ENCODE assay signal across 1 cellular context in the genomic region with DNA sequence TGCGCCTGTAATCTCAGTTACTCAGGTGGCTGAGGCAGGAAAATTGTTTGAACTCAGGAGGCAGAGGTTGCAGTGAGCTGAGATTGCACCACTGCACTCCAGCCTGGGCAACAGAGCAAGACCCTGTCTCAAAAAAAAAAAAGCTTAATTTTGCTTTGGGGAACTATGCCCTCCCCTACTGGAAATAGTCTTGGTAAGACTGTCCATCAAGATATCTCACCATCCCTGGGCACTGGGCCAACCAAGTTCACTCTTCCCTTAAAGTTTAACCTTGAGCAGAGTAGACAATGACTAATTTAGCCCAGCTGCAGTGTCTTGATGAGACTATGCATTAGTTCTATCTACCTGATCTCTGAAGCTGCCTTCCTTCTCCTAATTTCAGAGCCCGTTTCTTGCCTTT.
TF ChIP-seq lines count a peak whose summit lies in the region.

No MANE protein-coding gene starts in this region.

TF ChIP-seq in K562, 482 proteins besides CTCF, POLR2A, EP300 and RAD21 (continued from another document and continues in another):
- TF ChIP-seq, protein P1, sequence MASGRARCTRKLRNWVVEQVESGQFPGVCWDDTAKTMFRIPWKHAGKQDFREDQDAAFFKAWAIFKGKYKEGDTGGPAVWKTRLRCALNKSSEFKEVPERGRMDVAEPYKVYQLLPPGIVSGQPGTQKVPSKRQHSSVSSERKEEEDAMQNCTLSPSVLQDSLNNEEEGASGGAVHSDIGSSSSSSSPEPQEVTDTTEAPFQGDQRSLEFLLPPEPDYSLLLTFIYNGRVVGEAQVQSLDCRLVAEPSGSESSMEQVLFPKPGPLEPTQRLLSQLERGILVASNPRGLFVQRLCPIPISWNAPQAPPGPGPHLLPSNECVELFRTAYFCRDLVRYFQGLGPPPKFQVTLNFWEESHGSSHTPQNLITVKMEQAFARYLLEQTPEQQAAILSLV (tag; IDR thresholded peaks at IDR 0.05): no peak
- TF ChIP-seq MAFK (IDR thresholded peaks at IDR 0.05; ENCODE audit: low read length): no peak
- TF ChIP-seq HNRNPUL1 (IDR thresholded peaks at IDR 0.05; ENCODE audit: low read length): no peak
- peak; percentile 69; the same call in 1 of the 2 replicates for TF ChIP-seq ZNF384 (IDR thresholded peaks at IDR 0.05; ENCODE audit: low read depth, low read length)
- no peak for TF ChIP-seq PHF8 (IDR thresholded peaks at IDR 0.05; ENCODE audit: borderline replicate concordance, low read length)
- TF ChIP-seq TBL1XR1 (IDR thresholded peaks at IDR 0.05; ENCODE audit: low read length in 2 of 2): no peak
- no peak for TF ChIP-seq JUNB (CRISPR knock-in tag; conservative IDR thresholded peaks at IDR 0.05)
- no peak for TF ChIP-seq TARDBP (IDR thresholded peaks at IDR 0.05)
- TF ChIP-seq L3MBTL2 (IDR thresholded peaks at IDR 0.05): no peak
- no peak for TF ChIP-seq ZNF668 (CRISPR knock-in tag; IDR thresholded peaks at IDR 0.05)
- TF ChIP-seq CSDE1 (IDR thresholded peaks at IDR 0.05): no peak
- TF ChIP-seq CHD2 (IDR thresholded peaks at IDR 0.05; ENCODE audit: low read depth, low read length): no peak
- TF ChIP-seq, protein P2, sequence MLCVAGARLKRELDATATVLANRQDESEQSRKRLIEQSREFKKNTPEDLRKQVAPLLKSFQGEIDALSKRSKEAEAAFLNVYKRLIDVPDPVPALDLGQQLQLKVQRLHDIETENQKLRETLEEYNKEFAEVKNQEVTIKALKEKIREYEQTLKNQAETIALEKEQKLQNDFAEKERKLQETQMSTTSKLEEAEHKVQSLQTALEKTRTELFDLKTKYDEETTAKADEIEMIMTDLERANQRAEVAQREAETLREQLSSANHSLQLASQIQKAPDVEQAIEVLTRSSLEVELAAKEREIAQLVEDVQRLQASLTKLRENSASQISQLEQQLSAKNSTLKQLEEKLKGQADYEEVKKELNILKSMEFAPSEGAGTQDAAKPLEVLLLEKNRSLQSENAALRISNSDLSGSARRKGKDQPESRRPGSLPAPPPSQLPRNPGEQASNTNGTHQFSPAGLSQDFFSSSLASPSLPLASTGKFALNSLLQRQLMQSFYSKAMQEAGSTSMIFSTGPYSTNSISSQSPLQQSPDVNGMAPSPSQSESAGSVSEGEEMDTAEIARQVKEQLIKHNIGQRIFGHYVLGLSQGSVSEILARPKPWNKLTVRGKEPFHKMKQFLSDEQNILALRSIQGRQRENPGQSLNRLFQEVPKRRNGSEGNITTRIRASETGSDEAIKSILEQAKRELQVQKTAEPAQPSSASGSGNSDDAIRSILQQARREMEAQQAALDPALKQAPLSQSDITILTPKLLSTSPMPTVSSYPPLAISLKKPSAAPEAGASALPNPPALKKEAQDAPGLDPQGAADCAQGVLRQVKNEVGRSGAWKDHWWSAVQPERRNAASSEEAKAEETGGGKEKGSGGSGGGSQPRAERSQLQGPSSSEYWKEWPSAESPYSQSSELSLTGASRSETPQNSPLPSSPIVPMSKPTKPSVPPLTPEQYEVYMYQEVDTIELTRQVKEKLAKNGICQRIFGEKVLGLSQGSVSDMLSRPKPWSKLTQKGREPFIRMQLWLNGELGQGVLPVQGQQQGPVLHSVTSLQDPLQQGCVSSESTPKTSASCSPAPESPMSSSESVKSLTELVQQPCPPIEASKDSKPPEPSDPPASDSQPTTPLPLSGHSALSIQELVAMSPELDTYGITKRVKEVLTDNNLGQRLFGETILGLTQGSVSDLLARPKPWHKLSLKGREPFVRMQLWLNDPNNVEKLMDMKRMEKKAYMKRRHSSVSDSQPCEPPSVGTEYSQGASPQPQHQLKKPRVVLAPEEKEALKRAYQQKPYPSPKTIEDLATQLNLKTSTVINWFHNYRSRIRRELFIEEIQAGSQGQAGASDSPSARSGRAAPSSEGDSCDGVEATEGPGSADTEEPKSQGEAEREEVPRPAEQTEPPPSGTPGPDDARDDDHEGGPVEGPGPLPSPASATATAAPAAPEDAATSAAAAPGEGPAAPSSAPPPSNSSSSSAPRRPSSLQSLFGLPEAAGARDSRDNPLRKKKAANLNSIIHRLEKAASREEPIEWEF (CRISPR knock-in tag; IDR thresholded peaks at IDR 0.05): no peak
- no peak for TF ChIP-seq MXI1 (IDR thresholded peaks at IDR 0.05; ENCODE audit: low read depth, low read length)
- no peak for TF ChIP-seq MIER1 (IDR thresholded peaks at IDR 0.05; ENCODE audit: low read depth)
- TF ChIP-seq, protein P3, sequence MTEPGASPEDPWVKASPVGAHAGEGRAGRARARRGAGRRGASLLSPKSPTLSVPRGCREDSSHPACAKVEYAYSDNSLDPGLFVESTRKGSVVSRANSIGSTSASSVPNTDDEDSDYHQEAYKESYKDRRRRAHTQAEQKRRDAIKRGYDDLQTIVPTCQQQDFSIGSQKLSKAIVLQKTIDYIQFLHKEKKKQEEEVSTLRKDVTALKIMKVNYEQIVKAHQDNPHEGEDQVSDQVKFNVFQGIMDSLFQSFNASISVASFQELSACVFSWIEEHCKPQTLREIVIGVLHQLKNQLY (CRISPR knock-in tag; conservative IDR thresholded peaks at IDR 0.05): no peak
- TF ChIP-seq STAG1 (CRISPR knock-in tag; IDR thresholded peaks at IDR 0.05; ENCODE audit: borderline replicate concordance): no peak
- TF ChIP-seq SMC3 (conservative IDR thresholded peaks at IDR 0.05; ENCODE audit: insufficient read depth, low read depth, low read length): no peak
- peak; percentile 75; the same call in 1 of the 2 replicates for TF ChIP-seq ZNF24 (IDR thresholded peaks at IDR 0.05)
- TF ChIP-seq HDAC2 (IDR thresholded peaks at IDR 0.05): no peak
- TF ChIP-seq, protein P4, sequence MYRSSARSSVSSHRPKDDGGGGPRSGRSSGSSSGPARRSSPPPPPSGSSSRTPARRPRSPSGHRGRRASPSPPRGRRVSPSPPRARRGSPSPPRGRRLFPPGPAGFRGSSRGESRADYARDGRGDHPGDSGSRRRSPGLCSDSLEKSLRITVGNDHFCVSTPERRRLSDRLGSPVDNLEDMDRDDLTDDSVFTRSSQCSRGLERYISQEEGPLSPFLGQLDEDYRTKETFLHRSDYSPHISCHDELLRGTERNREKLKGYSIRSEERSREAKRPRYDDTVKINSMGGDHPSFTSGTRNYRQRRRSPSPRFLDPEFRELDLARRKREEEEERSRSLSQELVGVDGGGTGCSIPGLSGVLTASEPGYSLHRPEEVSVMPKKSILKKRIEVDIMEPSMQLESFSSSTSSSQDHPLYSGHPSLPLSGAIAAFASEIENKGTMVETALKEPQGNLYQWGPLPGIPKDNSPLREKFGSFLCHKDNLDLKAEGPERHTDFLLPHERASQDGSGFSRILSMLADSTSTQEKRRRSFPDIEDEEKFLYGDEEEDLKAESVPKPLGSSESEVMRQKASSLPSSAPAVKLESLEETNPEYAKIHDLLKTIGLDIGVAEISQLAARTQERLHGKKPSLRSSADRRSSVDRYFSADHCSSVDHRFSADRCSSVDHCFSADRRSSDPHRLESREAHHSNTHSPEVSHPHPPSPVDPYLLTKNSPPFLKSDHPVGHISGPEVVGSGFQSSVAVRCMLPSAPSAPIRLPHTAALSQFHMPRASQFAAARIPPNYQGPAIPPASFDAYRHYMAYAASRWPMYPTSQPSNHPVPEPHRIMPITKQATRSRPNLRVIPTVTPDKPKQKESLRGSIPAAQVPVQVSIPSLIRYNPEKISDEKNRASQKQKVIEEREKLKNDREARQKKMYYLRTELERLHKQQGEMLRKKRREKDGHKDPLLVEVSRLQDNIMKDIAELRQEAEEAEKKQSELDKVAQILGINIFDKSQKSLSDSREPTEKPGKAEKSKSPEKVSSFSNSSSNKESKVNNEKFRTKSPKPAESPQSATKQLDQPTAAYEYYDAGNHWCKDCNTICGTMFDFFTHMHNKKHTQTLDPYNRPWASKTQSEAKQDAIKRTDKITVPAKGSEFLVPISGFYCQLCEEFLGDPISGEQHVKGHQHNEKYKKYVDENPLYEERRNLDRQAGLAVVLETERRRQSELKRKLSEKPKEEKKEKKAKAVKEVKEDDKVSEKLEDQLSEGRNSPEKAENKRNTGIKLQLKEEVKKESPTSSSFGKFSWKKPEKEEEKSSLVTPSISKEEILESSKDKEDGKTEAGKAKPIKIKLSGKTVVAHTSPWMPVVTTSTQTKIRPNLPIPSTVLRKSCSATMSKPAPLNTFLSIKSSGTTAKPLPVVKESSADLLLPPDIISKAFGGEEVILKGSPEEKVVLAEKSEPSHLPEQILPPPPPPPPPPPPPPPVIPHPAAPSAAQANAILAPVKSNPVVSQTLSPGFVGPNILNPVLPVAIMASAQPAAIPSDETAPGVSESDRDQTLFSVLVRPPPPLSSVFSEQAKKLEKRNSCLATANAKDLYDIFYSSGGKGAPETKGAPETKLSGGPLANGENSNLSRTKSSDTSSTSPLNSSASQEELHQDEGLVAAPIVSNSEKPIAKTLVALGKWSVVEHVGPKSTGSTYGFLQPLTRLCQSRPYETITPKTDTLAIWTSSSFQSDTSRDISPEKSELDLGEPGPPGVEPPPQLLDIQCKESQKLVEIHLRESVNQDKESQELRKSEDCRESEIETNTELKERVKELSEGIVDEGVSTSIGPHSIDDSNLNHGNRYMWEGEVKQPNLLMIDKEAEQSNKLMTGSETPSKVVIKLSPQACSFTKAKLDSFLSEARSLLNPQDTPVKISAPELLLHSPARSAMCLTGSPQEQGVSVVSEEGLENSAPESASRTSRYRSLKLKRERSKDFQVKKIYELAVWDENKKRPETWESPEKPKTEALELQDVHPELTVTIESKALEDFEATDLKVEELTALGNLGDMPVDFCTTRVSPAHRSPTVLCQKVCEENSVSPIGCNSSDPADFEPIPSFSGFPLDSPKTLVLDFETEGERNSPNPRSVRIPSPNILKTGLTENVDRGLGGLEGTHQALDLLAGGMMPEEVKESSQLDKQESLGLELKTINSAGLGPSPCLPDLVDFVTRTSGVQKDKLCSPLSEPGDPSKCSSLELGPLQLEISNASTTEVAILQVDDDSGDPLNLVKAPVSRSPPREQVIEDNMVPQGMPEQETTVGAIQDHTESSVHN (IDR thresholded peaks at IDR 0.05; ENCODE audit: borderline replicate concordance in 1 of 2, low read depth in 1 of 2): no peak
- no peak for TF ChIP-seq MBD2 (IDR thresholded peaks at IDR 0.05; ENCODE audit: borderline replicate concordance, low read depth)
- no peak for TF ChIP-seq BACH1 (tag; IDR thresholded peaks at IDR 0.05)
- TF ChIP-seq MCM2 (IDR thresholded peaks at IDR 0.05; ENCODE audit: low read depth): no peak
- no peak; the same call in 1 of the 2 replicates for TF ChIP-seq BCOR (IDR thresholded peaks at IDR 0.05)
- TF ChIP-seq, protein P5, sequence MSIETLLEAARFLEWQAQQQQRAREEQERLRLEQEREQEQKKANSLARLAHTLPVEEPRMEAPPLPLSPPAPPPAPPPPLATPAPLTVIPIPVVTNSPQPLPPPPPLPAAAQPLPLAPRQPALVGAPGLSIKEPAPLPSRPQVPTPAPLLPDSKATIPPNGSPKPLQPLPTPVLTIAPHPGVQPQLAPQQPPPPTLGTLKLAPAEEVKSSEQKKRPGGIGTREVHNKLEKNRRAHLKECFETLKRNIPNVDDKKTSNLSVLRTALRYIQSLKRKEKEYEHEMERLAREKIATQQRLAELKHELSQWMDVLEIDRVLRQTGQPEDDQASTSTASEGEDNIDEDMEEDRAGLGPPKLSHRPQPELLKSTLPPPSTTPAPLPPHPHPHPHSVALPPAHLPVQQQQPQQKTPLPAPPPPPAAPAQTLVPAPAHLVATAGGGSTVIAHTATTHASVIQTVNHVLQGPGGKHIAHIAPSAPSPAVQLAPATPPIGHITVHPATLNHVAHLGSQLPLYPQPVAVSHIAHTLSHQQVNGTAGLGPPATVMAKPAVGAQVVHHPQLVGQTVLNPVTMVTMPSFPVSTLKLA (conservative IDR thresholded peaks at IDR 0.05): no peak
- TF ChIP-seq ELF4 (CRISPR knock-in tag; IDR thresholded peaks at IDR 0.05): no peak
- TF ChIP-seq KLF10 (CRISPR knock-in tag; IDR thresholded peaks at IDR 0.05): no peak
- TF ChIP-seq, protein P6, sequence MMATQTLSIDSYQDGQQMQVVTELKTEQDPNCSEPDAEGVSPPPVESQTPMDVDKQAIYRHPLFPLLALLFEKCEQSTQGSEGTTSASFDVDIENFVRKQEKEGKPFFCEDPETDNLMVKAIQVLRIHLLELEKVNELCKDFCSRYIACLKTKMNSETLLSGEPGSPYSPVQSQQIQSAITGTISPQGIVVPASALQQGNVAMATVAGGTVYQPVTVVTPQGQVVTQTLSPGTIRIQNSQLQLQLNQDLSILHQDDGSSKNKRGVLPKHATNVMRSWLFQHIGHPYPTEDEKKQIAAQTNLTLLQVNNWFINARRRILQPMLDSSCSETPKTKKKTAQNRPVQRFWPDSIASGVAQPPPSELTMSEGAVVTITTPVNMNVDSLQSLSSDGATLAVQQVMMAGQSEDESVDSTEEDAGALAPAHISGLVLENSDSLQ (IDR thresholded peaks at IDR 0.05): peak; percentile 93
- TF ChIP-seq SNIP1 (IDR thresholded peaks at IDR 0.05; ENCODE audit: low read depth): no peak
- TF ChIP-seq ZNF766 (CRISPR knock-in tag; conservative IDR thresholded peaks at IDR 0.05): no peak
- TF ChIP-seq, protein P7, sequence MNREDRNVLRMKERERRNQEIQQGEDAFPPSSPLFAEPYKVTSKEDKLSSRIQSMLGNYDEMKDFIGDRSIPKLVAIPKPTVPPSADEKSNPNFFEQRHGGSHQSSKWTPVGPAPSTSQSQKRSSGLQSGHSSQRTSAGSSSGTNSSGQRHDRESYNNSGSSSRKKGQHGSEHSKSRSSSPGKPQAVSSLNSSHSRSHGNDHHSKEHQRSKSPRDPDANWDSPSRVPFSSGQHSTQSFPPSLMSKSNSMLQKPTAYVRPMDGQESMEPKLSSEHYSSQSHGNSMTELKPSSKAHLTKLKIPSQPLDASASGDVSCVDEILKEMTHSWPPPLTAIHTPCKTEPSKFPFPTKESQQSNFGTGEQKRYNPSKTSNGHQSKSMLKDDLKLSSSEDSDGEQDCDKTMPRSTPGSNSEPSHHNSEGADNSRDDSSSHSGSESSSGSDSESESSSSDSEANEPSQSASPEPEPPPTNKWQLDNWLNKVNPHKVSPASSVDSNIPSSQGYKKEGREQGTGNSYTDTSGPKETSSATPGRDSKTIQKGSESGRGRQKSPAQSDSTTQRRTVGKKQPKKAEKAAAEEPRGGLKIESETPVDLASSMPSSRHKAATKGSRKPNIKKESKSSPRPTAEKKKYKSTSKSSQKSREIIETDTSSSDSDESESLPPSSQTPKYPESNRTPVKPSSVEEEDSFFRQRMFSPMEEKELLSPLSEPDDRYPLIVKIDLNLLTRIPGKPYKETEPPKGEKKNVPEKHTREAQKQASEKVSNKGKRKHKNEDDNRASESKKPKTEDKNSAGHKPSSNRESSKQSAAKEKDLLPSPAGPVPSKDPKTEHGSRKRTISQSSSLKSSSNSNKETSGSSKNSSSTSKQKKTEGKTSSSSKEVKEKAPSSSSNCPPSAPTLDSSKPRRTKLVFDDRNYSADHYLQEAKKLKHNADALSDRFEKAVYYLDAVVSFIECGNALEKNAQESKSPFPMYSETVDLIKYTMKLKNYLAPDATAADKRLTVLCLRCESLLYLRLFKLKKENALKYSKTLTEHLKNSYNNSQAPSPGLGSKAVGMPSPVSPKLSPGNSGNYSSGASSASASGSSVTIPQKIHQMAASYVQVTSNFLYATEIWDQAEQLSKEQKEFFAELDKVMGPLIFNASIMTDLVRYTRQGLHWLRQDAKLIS (CRISPR knock-in tag; IDR thresholded peaks at IDR 0.05): no peak
